In genomic region chr5:150164640-150165039, GRCh38 we compare ENCODE assay signal across 17 cellular contexts. TPM values are rescaled to one million over a fixed set of nuclear protein-coding genes. Genes with fewer than 3 reads are reported as not detected.
DNase-seq lines count a peak whose midpoint lies in the region; TF ChIP-seq lines count a peak whose summit lies in the region.
"Had no signal": no experiment of that assay in that cellular context is flagged by ENCODE, and none has a peak within 500 bp of the region (broad histone marks: within the 10 kb centered on the region; RNA-seq: fewer than 3 reads in every experiment).

No MANE protein-coding gene starts in this region.

- TF ChIP-seq POLR2A in stomach (IDR thresholded peaks at IDR 0.05) (no peak), erythroblast (IDR thresholded peaks at IDR 0.05; ENCODE audit: low read length) (no peak)

- no peaks in the 10 kb centered on the region for H3K9me3 Mint-ChIP-seq in HFFc6
- H3K9me3 Mint-ChIP-seq: activated CD8-positive, alpha-beta T cell treated with anti-CD3 and anti-CD28 coated beads for 36 hours; natural killer cell had no signal

- H3K4me2 ChIP-seq in mammary epithelial cell (ENCODE audit: insufficient read depth, low read depth, low read length) = no peak overlapping the region
- H3K4me2 ChIP-seq: PC-9 had no signal

- H3K4me3 Mint-ChIP-seq in HFFc6 = no peak overlapping the region
- H3K4me3 Mint-ChIP-seq: activated CD8-positive, alpha-beta T cell treated with anti-CD3 and anti-CD28 coated beads for 36 hours; natural killer cell had no signal

- no peak for TF ChIP-seq CTCF in HFFc6 (IDR thresholded peaks at IDR 0.05)
- no peak for TF ChIP-seq CTCF in mammary epithelial cell (conservative IDR thresholded peaks at IDR 0.05 in 1 of 2, IDR thresholded peaks at IDR 0.05 in 1 of 2; ENCODE audit: extremely low read depth in 1 of 2, insufficient read depth in 1 of 2, low read depth in 1 of 2, low read length in 2 of 2)
- no peak for TF ChIP-seq CTCF in stomach (IDR thresholded peaks at IDR 0.05)

- peak overlapping the region; percentile 63 for H2AFZ ChIP-seq in mammary epithelial cell (ENCODE audit: low read depth, low read length)
- H2AFZ ChIP-seq: PC-9 had no signal

- no peaks in the 10 kb centered on the region for H3K36me3 Mint-ChIP-seq in HFFc6 (ENCODE audit: low read depth)
- H3K36me3 Mint-ChIP-seq: natural killer cell had no signal

- dilution Hi-C loops in mammary epithelial cell (cut with HindIII; ENCODE audit: low sequenced_read_pairs) = no loop called here

- peaks cover 48% of the 10 kb centered on the region for H3K4me1 Mint-ChIP-seq in HFFc6 (ENCODE audit: low read depth)

- intact Hi-C loops in mammary epithelial cell (cut with micrococcal nuclease) = no loop called here
- intact Hi-C loops in stomach (cut with DNase I; ENCODE audit: low total_unique reads) = loop anchor here (5.0 kb wide), 1 partner anchor 58 kb away; no protein-coding TSS in a partner anchor

- H3K4me3 ChIP-seq in mammary epithelial cell (replicated peaks in 1 of 3; ENCODE audit: insufficient read depth in 1 of 3, low read depth in 2 of 3, low read length in 3 of 3) (no peak overlapping the region), stomach (no peak overlapping the region)
- H3K4me3 ChIP-seq: PC-9 had no signal

- TF ChIP-seq EP300 in stomach (IDR thresholded peaks at IDR 0.05) = no peak

- H3K9ac ChIP-seq in mammary epithelial cell (ENCODE audit: insufficient read depth, low read length) = no peak overlapping the region

- H4K20me1 ChIP-seq in mammary epithelial cell (ENCODE audit: insufficient read depth, low read length) = no peaks in the 10 kb centered on the region

- H3K9me3 ChIP-seq in mammary epithelial cell (replicated peaks; ENCODE audit: insufficient read depth, low read length) (no peaks in the 10 kb centered on the region), stomach (no peaks in the 10 kb centered on the region)

- in situ Hi-C loops in mammary epithelial cell (cut with MboI; ENCODE audit: low sequenced_read_pairs in 2 of 2) = loop anchor here in 1 of 2 donors (25.0 kb wide), 1 partner anchor 198 kb away; the partner anchor contains the start of gene TCOF1

- H3K4me1 ChIP-seq in mammary epithelial cell (ENCODE audit: insufficient read depth, low read length) (no peaks in the 10 kb centered on the region), stomach (peaks cover 0 to 29% (median 16%) of the 10 kb centered on the region in 4 donors)

- H3K36me3 ChIP-seq in mammary epithelial cell (ENCODE audit: insufficient read depth, low read length) (no peaks in the 10 kb centered on the region), stomach (no peaks in the 10 kb centered on the region)

- H3K27me3 ChIP-seq in mammary epithelial cell (ENCODE audit: insufficient read depth, low read length) = no peaks in the 10 kb centered on the region
- H3K27me3 ChIP-seq in stomach = peaks cover 0 to 39% (median 21%) of the 10 kb centered on the region in 3 donors

- 100% methylated on average over 4 of the region's 4 CpGs for WGBS in mammary epithelial cell (ENCODE audit: low coverage, missing lambda C conversion rate)
- 73 to 88% (median 84%) methylated on average over 4 of the region's 4 CpGs for WGBS in stomach, 5 donors

- peak overlapping the region; percentile 38 for H3K27ac Mint-ChIP-seq in HFFc6
- H3K27ac Mint-ChIP-seq: activated CD8-positive, alpha-beta T cell treated with anti-CD3 and anti-CD28 coated beads for 36 hours; natural killer cell had no signal

- no peak for DNase-seq in HFFc6
- no peak for DNase-seq in mammary epithelial cell
- peak; percentile 14 to 23 for DNase-seq in lung microvascular endothelial cell (ENCODE audit: low read depth in 2 of 2)
- DNase-seq in stomach = no peak
- no peak for DNase-seq in hippocampal formation (lab: John Stamatoyannopoulos, UW)
- DNase-seq in erythroblast (lab: John Stamatoyannopoulos, UW) = no peak
- no peak for DNase-seq in activated CD4-positive, alpha-beta T cell treated with anti-CD3 and anti-CD28 coated beads for 4 hours
- no peak for DNase-seq in NCI-H1694 (lab: John Stamatoyannopoulos, UW)
- DNase-seq: activated CD8-positive, alpha-beta T cell treated with anti-CD3 and anti-CD28 coated beads for 36 hours; GOT3; natural killer cell; NCI-H1048; NCI-H226; PC-9 had no signal

- CTCF ChIA-PET in mammary epithelial cell (lab: Charles Lee; ENCODE audit: low non-redundant PET) = no interaction called here

- H3K79me2 ChIP-seq in mammary epithelial cell (ENCODE audit: insufficient read depth, low read length) = no peaks in the 10 kb centered on the region

- BruUV-seq in mammary epithelial cell (replicated peaks; lab: Mats Ljungman, UMichigan) = no TSS peak

- H3K27ac ChIP-seq in mammary epithelial cell (ENCODE audit: insufficient read depth, low read depth, low read length) (no peak overlapping the region), stomach (peak overlapping the region in 3 of 5 donors; percentile 7 to 57 (median 29))
- H3K27ac ChIP-seq: PC-9 had no signal

- H3K27me3 Mint-ChIP-seq in HFFc6 (ENCODE audit: insufficient read depth) = peaks cover 3% of the 10 kb centered on the region

RNA-seq across cellular contexts. Expression of gene CDX1, which starts 1.9 kb away (rescaled TPM):
- under 1 TPM in 1 of 6 experiments, not detected in 5; 0.11 TPM for total RNA-seq in HFFc6 (2021; fragmentation: NEBNext Ultra II Directional; extraction: Animal tissue kit (Norgen Biotek cat#: 25700))
- total RNA-seq in mammary epithelial cell (not detected), lung microvascular endothelial cell (under 0.01 TPM in 1 of 2 replicates, not detected in the other), stomach (100 to 1,000 TPM in 1 of 5 donors, 1 to 10 TPM in 1, not detected in 3; 2.0 to 472 TPM)
- polyA plus RNA-seq in mammary epithelial cell (not detected), stomach (under 1 TPM in 1 of 3 donors, not detected in 2; 0.31 TPM)
- polyA minus RNA-seq in mammary epithelial cell = not detected
- total RNA-seq: activated CD8-positive, alpha-beta T cell treated with anti-CD3 and anti-CD28 coated beads for 36 hours; cerebellum; HT1080; natural killer cell; PC-9 had no signal

RNA-seq across cellular contexts. Expression of gene PDGFRB, which starts 9.0 kb away (rescaled TPM):
- 100 to 1,000 TPM; 137 to 208 (median 180) TPM for total RNA-seq in HFFc6 (2021; fragmentation: NEBNext Ultra II Directional; extraction: Animal tissue kit (Norgen Biotek cat#: 25700))
- total RNA-seq in mammary epithelial cell = 1 to 10 TPM in 1 of 2 donors, not detected in 1; 1.5 TPM
- polyA plus RNA-seq in mammary epithelial cell = 0.25 TPM
- not detected for polyA minus RNA-seq in mammary epithelial cell
- total RNA-seq in lung microvascular endothelial cell = 5.4 and 9.5 TPM in 2 replicates
- 10 to 100 TPM; 16.5 to 71.2 (median 53.1) TPM for total RNA-seq in stomach
- 1 to 10 TPM; 4.7 to 9.1 (median 6.9) TPM for polyA plus RNA-seq in stomach
- total RNA-seq: PC-9 had no signal

RNA-seq across cellular contexts. Expression of gene SLC6A7, which starts 25.2 kb away (rescaled TPM):
- not detected for total RNA-seq in HFFc6 (2021; fragmentation: NEBNext Ultra II Directional; extraction: Animal tissue kit (Norgen Biotek cat#: 25700))
- not detected for total RNA-seq in mammary epithelial cell
- polyA plus RNA-seq in mammary epithelial cell = not detected
- not detected for polyA minus RNA-seq in mammary epithelial cell
- not detected in 2 replicates for total RNA-seq in lung microvascular endothelial cell
- 10 to 100 TPM in 1 of 5 donors, not detected in 4; 29.3 TPM for total RNA-seq in stomach
- not detected for polyA plus RNA-seq in stomach
- total RNA-seq: activated CD8-positive, alpha-beta T cell treated with anti-CD3 and anti-CD28 coated beads for 36 hours; HT1080; natural killer cell; PC-9 had no signal
- polyA plus RNA-seq: BJ had no signal

Comparison
In these comparisons a context has a peak if more than half of its experiments do, and no peak if none do; other contexts are left out.
1. DNase-seq: peak in lung microvascular endothelial cell (2 of 2); none in HFFc6 (single experiment), mammary epithelial cell (single experiment), stomach (single experiment), hippocampal formation (0 of 2), erythroblast (0 of 2), activated CD4-positive, alpha-beta T cell treated with anti-CD3 and anti-CD28 coated beads for 4 hours (0 of 2) and NCI-H1694 (single experiment).